In genomic region chr10:20276127-20276979, GRCh38 we compare ENCODE assay signal across 13 cellular contexts.
DNase-seq lines count a peak whose midpoint lies in the region; ATAC-seq lines count a peak whose summit lies in the region.
"Had no signal": no experiment of that assay in that cellular context is flagged by ENCODE, and none has a peak within 500 bp of the region (broad histone marks: within the 10 kb centered on the region; RNA-seq: fewer than 3 reads in every experiment).

No MANE protein-coding gene starts in this region.

- in situ Hi-C loops in SK-MEL-5 (cut with HindIII; ENCODE audit: low pct_unique_long_range_greater_than_20kb, low sequenced_read_pairs), result no loop called here

- ATAC-seq in HG03196 (IDR thresholded peaks at IDR 0.05; ENCODE audit: unreplicated experiment), result no peak
- ATAC-seq: effector memory CD8-positive, alpha-beta T cell; heart right ventricle; lower lobe of right lung; T-helper 17 cell had no signal

- DNase-seq in A172 (ENCODE audit: low spot score) (peak; percentile 28), M059J (ENCODE audit: low read depth) (peak; percentile 76), SK-MEL-5 (ENCODE audit: low read depth, low spot score) (peak; percentile 73), islet precursor cell (peak; percentile 93), middle frontal gyrus (ENCODE audit: extremely low spot score, low spot score) (no peak), NCI-H345 treated with DMSO at 0.1 percent for 48 hours (lab: John Stamatoyannopoulos, UW; ENCODE audit: unreplicated experiment) (no peak), OCI-M2 (lab: John Stamatoyannopoulos, UW; ENCODE audit: unreplicated experiment) (no peak)
- DNase-seq: DMS79; effector memory CD8-positive, alpha-beta T cell; heart right ventricle; lower lobe of right lung; T-helper 17 cell had no signal

Comparison
In these comparisons a context has a peak if more than half of its experiments do, and no peak if none do; other contexts are left out.
1. DNase-seq: peak in A172 (single experiment), M059J (single experiment), SK-MEL-5 (single experiment) and islet precursor cell (single experiment); none in middle frontal gyrus (single experiment), NCI-H345 treated with DMSO at 0.1 percent for 48 hours (single experiment) and OCI-M2 (single experiment).